ENCODE assay signal across 9 cellular contexts in genomic region chr15:59247364-59247763, GRCh38. TPM values are rescaled to one million over a fixed set of nuclear protein-coding genes. Genes with fewer than 3 reads are reported as not detected.
DNase-seq lines count a peak whose midpoint lies in the region; ATAC-seq and TF ChIP-seq lines count a peak whose summit lies in the region.
"Had no signal": no experiment of that assay in that cellular context is flagged by ENCODE, and none has a peak within 500 bp of the region (broad histone marks: within the 10 kb centered on the region; RNA-seq: fewer than 3 reads in every experiment).

No MANE protein-coding gene starts in this region.

- WGBS in sigmoid colon, 2 donors: 1 to 12% methylated on average over 2 of the region's 2 CpGs

- no peak overlapping the region for H3K4me3 Mint-ChIP-seq in Calu3 (ENCODE audit: low read depth, unreplicated experiment)
- no peak overlapping the region for H3K4me3 Mint-ChIP-seq in activated naive CD8-positive, alpha-beta T cell treated with anti-CD3 and anti-CD28 coated beads, Interleukin-2, amount 50 U/mL, for 24 hours
- H3K4me3 Mint-ChIP-seq: T-helper 1 cell treated with Interleukin-12 subunit alpha and Interleukin-12 subunit beta and Interleukin-4 antibody, amounts not matched to agents 30 μg/mL and 1 μg/mL, for 36 hours had no signal

- H3K9me3 Mint-ChIP-seq in Calu3 (ENCODE audit: low read depth, unreplicated experiment): no peaks in the 10 kb centered on the region
- no peaks in the 10 kb centered on the region for H3K9me3 Mint-ChIP-seq in activated naive CD8-positive, alpha-beta T cell treated with anti-CD3 and anti-CD28 coated beads, Interleukin-2, amount 50 U/mL, for 24 hours
- H3K9me3 Mint-ChIP-seq: T-helper 1 cell treated with Interleukin-12 subunit alpha and Interleukin-12 subunit beta and Interleukin-4 antibody, amounts not matched to agents 30 μg/mL and 1 μg/mL, for 36 hours had no signal

- TF ChIP-seq POLR2A in sigmoid colon (IDR thresholded peaks at IDR 0.05): no peak

- H3K9me3 ChIP-seq in sigmoid colon: no peaks in the 10 kb centered on the region

- H3K27ac ChIP-seq in sigmoid colon: no peak overlapping the region

- BruUV-seq in Calu3 (replicated peaks; lab: Mats Ljungman, UMichigan): no TSS peak

- H3K4me1 ChIP-seq in sigmoid colon: no peaks in the 10 kb centered on the region

- ATAC-seq in activated naive CD8-positive, alpha-beta T cell treated with anti-CD3 and anti-CD28 coated beads, Interleukin-2, amount 50 U/mL, for 24 hours: peak; percentile 62
- ATAC-seq in left ventricle myocardium superior (peak; percentile 78), GM21723 (IDR thresholded peaks at IDR 0.05; ENCODE audit: unreplicated experiment) (no peak), HG03139 (IDR thresholded peaks at IDR 0.05; ENCODE audit: unreplicated experiment) (no peak)

- H3K27ac Mint-ChIP-seq in Calu3 (ENCODE audit: unreplicated experiment): peak overlapping the region; percentile 69
- H3K27ac Mint-ChIP-seq in activated naive CD8-positive, alpha-beta T cell treated with anti-CD3 and anti-CD28 coated beads, Interleukin-2, amount 50 U/mL, for 24 hours: no peak overlapping the region
- H3K27ac Mint-ChIP-seq: T-helper 1 cell treated with Interleukin-12 subunit alpha and Interleukin-12 subunit beta and Interleukin-4 antibody, amounts not matched to agents 30 μg/mL and 1 μg/mL, for 36 hours had no signal

- DNase-seq in Calu3 (peak; percentile 69), HuH-7 (ENCODE audit: low spot score) (peak; percentile 48), SK-N-DZ (ENCODE audit: low spot score) (peak; percentile 6), left ventricle myocardium superior (peak; percentile 39), sigmoid colon (no peak)
- peak; percentile 55 for DNase-seq in activated naive CD8-positive, alpha-beta T cell treated with anti-CD3 and anti-CD28 coated beads, Interleukin-2, amount 50 U/mL, for 24 hours

- H3K4me3 ChIP-seq in sigmoid colon: no peak overlapping the region

- H3K36me3 ChIP-seq in sigmoid colon: no peaks in the 10 kb centered on the region

- peaks cover 88% of the 10 kb centered on the region for H3K4me1 Mint-ChIP-seq in Calu3 (ENCODE audit: low read depth, unreplicated experiment)
- peaks cover 61% of the 10 kb centered on the region for H3K4me1 Mint-ChIP-seq in activated naive CD8-positive, alpha-beta T cell treated with anti-CD3 and anti-CD28 coated beads, Interleukin-2, amount 50 U/mL, for 24 hours

- H3K27me3 Mint-ChIP-seq in Calu3 (ENCODE audit: unreplicated experiment): no peaks in the 10 kb centered on the region
- peaks cover 2% of the 10 kb centered on the region for H3K27me3 Mint-ChIP-seq in activated naive CD8-positive, alpha-beta T cell treated with anti-CD3 and anti-CD28 coated beads, Interleukin-2, amount 50 U/mL, for 24 hours

- no peak for TF ChIP-seq EP300 in sigmoid colon (IDR thresholded peaks at IDR 0.05)

- no peaks in the 10 kb centered on the region for H3K27me3 ChIP-seq in sigmoid colon

- intact Hi-C loops in Calu3 (cut with micrococcal nuclease; ENCODE audit: unreplicated experiment) (loop anchor here (1.0 to 5.0 kb wide), 3 partner anchors 125 to 245 kb away; partner anchors contain the start of gene MYO1E), left ventricle myocardium superior (cut with micrococcal nuclease) (no loop called here), sigmoid colon (cut with DNase I) (loop anchor here (5.0 kb wide), 1 partner anchor 245 kb away; no protein-coding TSS in a partner anchor)

- peaks cover 89% of the 10 kb centered on the region for H3K36me3 Mint-ChIP-seq in Calu3 (ENCODE audit: insufficient read depth, unreplicated experiment)
- no peaks in the 10 kb centered on the region for H3K36me3 Mint-ChIP-seq in activated naive CD8-positive, alpha-beta T cell treated with anti-CD3 and anti-CD28 coated beads, Interleukin-2, amount 50 U/mL, for 24 hours (ENCODE audit: low read depth)

- CTCF ChIA-PET in Calu3 (lab: Charles Lee): interaction anchor here (0.6 to 1.6 kb wide), 11 partner anchors 8 to 246 kb away, joined by 3 to 6 read pairs (median 3); partner anchors contain the start of gene MYO1E

- TF ChIP-seq CTCF in Calu3 (IDR thresholded peaks at IDR 0.05; ENCODE audit: unreplicated experiment) (peak; percentile 44), sigmoid colon (IDR thresholded peaks at IDR 0.05) (peak in 3 of 4 experiments; percentile 34 to 39 (median 38))

RNA-seq across cellular contexts. Expression of gene LDHAL6B, which starts 40.7 kb away (rescaled TPM):
- total RNA-seq in Calu3 (2022): not detected in 2 replicates
- not detected in 2 replicates for polyA plus RNA-seq in SK-N-DZ (2014; cell fraction: cytosol; rRNA removed)
- polyA plus RNA-seq in SK-N-DZ (2014; cell fraction: nucleus; rRNA removed): not detected in 2 replicates
- not detected for total RNA-seq in left ventricle myocardium superior
- total RNA-seq in sigmoid colon: not detected
- not detected for polyA plus RNA-seq in sigmoid colon

Comparison
In these comparisons a context has a peak if more than half of its experiments do, and no peak if none do; other contexts are left out.
1. ATAC-seq: peak in activated naive CD8-positive, alpha-beta T cell treated with anti-CD3 and anti-CD28 coated beads, Interleukin-2, amount 50 U/mL, for 24 hours (single experiment) and left ventricle myocardium superior (single experiment); none in GM21723 (single experiment) and HG03139 (single experiment).